In genomic region chr9:124040935-124041816, GRCh38 we compare ENCODE assay signal across 8 cellular contexts. TPM values are rescaled to one million over a fixed set of nuclear protein-coding genes. Genes with fewer than 3 reads are reported as not detected.
DNase-seq lines count a peak whose midpoint lies in the region; ATAC-seq and TF ChIP-seq lines count a peak whose summit lies in the region.

No MANE protein-coding gene starts in this region.

- peak overlapping the region; percentile 47 for H3K4me3 ChIP-seq in GM06990 (replicated peaks; ENCODE audit: low read depth, low read length)
- peak overlapping the region; percentile 45 to 55 for H3K4me3 ChIP-seq in foreskin fibroblast (ENCODE audit: low read depth in 1 of 2, low read length in 2 of 2)

- TF ChIP-seq CTCF in GM06990 (IDR thresholded peaks at IDR 0.05; ENCODE audit: insufficient read depth, low read length, poor library complexity, severe bottlenecking) (peak; percentile 87), foreskin fibroblast (IDR thresholded peaks at IDR 0.05; ENCODE audit: low read depth, low read length) (peak; percentile 81), omental fat pad (IDR thresholded peaks at IDR 0.05) (peak in 2 of 3 donors; percentile 27 to 78)

- no peaks in the 10 kb centered on the region for H3K36me3 ChIP-seq in GM06990 (ENCODE audit: control insufficient read depth, insufficient read depth, low read length)

- DNase-seq in GM06990 (ENCODE audit: extremely low read depth, insufficient read length) (peak; percentile 73), M059J (ENCODE audit: low read depth) (peak; percentile 19), foreskin fibroblast (peak in 1 of 2 donors; percentile 38), omental fat pad (ENCODE audit: low spot score) (peak; percentile 44), NCI-H146 treated with DMSO at 0.1 percent for 48 hours (lab: John Stamatoyannopoulos, UW; ENCODE audit: unreplicated experiment) (no peak)
- peak; percentile 54 to 68 for DNase-seq in activated T-cell treated with anti-CD3 and anti-CD28 coated beads, Interleukin-2, amount 50 U/mL, for 48 hours

- peaks cover 2% of the 10 kb centered on the region; the same call in 1 of the 2 replicates for H3K27me3 ChIP-seq in GM06990 (replicated peaks; ENCODE audit: control insufficient read depth, insufficient read depth, low read length)

- no peak for ATAC-seq in omental fat pad (ENCODE audit: low FRiP score)
- no peak for ATAC-seq in GM21515 (IDR thresholded peaks at IDR 0.05; ENCODE audit: unreplicated experiment)
- no peak for ATAC-seq in GM21786 (IDR thresholded peaks at IDR 0.05; ENCODE audit: unreplicated experiment)

RNA-seq across cellular contexts. Expression of gene LHX2, which starts 29.6 kb away (rescaled TPM):
- total RNA-seq in M059J (2014; rRNA removed; shearing (Covaris generic)), result 2.9 and 5.3 TPM in 2 replicates
- total RNA-seq in omental fat pad, result not detected
